In the genomic region with DNA sequence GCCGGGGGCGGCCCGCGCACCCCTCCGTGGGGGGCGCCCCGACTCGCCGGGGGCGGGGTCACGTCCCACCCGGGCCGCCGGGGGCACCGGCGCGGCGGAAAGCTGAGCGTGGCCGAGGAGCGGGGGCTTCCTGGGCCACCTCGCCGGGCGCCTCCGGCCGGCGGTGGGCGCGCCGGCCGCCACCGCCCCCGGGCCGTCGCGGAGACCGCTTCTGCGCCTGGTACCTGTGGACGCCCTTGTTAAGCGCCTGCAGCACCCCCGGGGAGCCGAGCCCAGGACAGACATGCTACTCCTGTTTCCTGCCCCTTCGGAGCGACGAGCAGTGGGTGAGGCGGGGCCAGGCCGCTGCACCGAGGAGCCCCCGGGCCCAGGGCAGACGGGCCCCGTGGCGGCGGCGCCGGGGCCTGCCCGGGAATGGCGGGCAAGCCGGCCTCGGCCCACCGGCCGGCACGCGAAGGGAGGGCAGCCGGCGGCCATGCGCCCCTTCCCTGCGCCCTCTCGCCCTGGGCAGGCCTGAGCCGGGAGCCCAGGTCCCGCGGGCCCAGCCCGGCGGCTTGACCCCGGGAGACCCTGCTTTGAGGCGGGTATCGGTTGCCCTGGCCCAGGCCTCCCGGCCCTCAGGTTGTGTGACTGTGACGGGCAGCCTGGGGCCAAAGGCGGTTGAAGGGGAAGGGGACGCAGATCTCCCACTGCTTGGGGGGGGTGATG, we compare ENCODE assay signal across 8 cellular contexts. TPM values are rescaled to one million over a fixed set of nuclear protein-coding genes. Genes with fewer than 3 reads are reported as not detected.
DNase-seq lines count a peak whose midpoint lies in the region; ATAC-seq and TF ChIP-seq lines count a peak whose summit lies in the region.

No MANE protein-coding gene starts in this region.

- no peak overlapping the region for H3K4me3 Mint-ChIP-seq in HFFc6

- peaks cover 18% of the 10 kb centered on the region for H3K4me1 Mint-ChIP-seq in HFFc6 (ENCODE audit: low read depth)

- DNase-seq in GM12864 (ENCODE audit: low read depth) (no peak), HFFc6 (no peak), NCI-H774 (lab: John Stamatoyannopoulos, UW) (peak; percentile 45), activated gamma-delta T cell treated with Interleukin-2 at 50 U/mL for 16 hours (peak; percentile 56), globus pallidus (ENCODE audit: low spot score) (peak; percentile 32), omental fat pad (ENCODE audit: low spot score) (no peak), NOMO-1 treated with DMSO at 0.1 percent for 48 hours (lab: John Stamatoyannopoulos, UW; ENCODE audit: unreplicated experiment) (no peak), occipital lobe (lab: John Stamatoyannopoulos, UW) (no peak)

- ATAC-seq in omental fat pad (ENCODE audit: low FRiP score) = peak; percentile 20

- no peaks in the 10 kb centered on the region for H3K9me3 Mint-ChIP-seq in HFFc6

- TF ChIP-seq CTCF in GM12864 (IDR thresholded peaks at IDR 0.05; ENCODE audit: low read depth, low read length, missing control alignments) = no peak
- TF ChIP-seq CTCF in HFFc6 (IDR thresholded peaks at IDR 0.05) = no peak
- no peak for TF ChIP-seq CTCF in omental fat pad (IDR thresholded peaks at IDR 0.05)

- peak overlapping the region; percentile 59 for H3K4me3 ChIP-seq in GM12864 (ENCODE audit: low read depth, low read length)

- H3K27me3 Mint-ChIP-seq in HFFc6 (ENCODE audit: insufficient read depth) = no peaks in the 10 kb centered on the region; the same call in 1 of the 2 replicates

- peaks cover 19% of the 10 kb centered on the region for H3K36me3 Mint-ChIP-seq in HFFc6 (ENCODE audit: low read depth)

- H3K27ac Mint-ChIP-seq in HFFc6 = peak overlapping the region; percentile 40

RNA-seq across cellular contexts. Expression of a gene that starts 0.8 kb away (rescaled TPM):
- total RNA-seq in HFFc6 (2021; fragmentation: NEBNext Ultra II Directional; extraction: Animal tissue kit (Norgen Biotek cat#: 25700)) = 10 to 100 TPM; 46.1 to 55.0 (median 49.7) TPM
- total RNA-seq in omental fat pad = 10 to 100 TPM; 47.4 to 83.6 (median 56.6) TPM
- 37.3 TPM for total RNA-seq in occipital lobe

Comparison
In these comparisons a context has a peak if more than half of its experiments do, and no peak if none do; other contexts are left out.
1. DNase-seq: peak in NCI-H774 (single experiment), activated gamma-delta T cell treated with Interleukin-2 at 50 U/mL for 16 hours (single experiment) and globus pallidus (single experiment); none in GM12864 (single experiment), HFFc6 (single experiment), omental fat pad (single experiment), NOMO-1 treated with DMSO at 0.1 percent for 48 hours (single experiment) and occipital lobe (single experiment).